Comparison of ENCODE assay signal across 1 cellular context in the genomic region with DNA sequence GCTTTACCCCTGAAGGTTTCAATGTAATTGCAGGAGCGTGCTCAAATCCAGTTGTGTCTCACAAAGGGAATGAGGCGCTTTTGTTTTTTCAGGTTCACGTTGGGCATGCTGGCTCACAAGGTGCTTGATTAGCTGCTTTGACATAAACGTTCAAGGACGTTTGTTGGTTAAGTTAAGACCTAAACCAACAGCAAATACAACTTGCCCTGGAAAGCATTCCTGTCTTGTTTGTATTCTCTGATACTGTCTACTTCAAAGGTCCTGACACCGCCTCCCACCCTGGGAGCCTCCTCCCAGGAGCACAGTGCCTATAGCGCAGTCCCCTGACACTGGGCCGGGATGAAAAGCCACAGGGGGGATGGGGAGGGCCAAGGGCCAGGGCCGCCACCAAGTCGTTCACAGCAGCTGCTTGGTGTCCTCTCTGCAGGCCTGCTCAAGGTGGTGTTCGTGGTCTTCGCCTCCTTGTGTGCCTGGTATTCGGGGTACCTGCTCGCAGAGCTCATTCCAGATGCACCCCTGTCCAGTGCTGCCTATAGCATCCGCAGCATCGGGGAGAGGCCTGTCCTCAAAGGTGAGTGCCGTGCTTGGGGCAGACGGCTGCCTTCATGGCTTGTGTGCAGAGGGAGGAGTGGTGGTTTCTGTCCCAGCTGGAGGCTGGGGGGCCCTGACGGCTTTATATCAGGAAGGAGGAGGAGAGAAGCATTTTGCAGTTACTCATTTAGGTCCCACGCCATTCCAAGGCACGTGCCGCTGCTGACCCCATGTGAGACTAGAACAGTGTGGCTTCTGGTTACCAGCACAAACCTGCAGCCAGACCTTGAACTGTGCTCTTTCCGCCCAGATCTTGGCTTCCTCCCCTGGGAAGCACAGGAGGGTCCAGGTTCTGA.
TF ChIP-seq lines count a peak whose summit lies in the region.

No MANE protein-coding gene starts in this region.

TF ChIP-seq in HepG2, 621 proteins besides CTCF, POLR2A, EP300 and RAD21 (continued from another document and continues in another):
- TF ChIP-seq ZNF607 (CRISPR knock-in tag; IDR thresholded peaks at IDR 0.05; ENCODE audit: borderline replicate concordance), result no peak
- peak; percentile 94 for TF ChIP-seq FOXO1 (CRISPR knock-in tag; IDR thresholded peaks at IDR 0.05)
- TF ChIP-seq, protein P1, sequence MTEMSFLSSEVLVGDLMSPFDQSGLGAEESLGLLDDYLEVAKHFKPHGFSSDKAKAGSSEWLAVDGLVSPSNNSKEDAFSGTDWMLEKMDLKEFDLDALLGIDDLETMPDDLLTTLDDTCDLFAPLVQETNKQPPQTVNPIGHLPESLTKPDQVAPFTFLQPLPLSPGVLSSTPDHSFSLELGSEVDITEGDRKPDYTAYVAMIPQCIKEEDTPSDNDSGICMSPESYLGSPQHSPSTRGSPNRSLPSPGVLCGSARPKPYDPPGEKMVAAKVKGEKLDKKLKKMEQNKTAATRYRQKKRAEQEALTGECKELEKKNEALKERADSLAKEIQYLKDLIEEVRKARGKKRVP (CRISPR knock-in tag; IDR thresholded peaks at IDR 0.05), result no peak; a peak in 1 of 4 replicates
- no peak for TF ChIP-seq ZNF556 (CRISPR knock-in tag; IDR thresholded peaks at IDR 0.05; ENCODE audit: borderline replicate concordance)
- TF ChIP-seq, protein P2, sequence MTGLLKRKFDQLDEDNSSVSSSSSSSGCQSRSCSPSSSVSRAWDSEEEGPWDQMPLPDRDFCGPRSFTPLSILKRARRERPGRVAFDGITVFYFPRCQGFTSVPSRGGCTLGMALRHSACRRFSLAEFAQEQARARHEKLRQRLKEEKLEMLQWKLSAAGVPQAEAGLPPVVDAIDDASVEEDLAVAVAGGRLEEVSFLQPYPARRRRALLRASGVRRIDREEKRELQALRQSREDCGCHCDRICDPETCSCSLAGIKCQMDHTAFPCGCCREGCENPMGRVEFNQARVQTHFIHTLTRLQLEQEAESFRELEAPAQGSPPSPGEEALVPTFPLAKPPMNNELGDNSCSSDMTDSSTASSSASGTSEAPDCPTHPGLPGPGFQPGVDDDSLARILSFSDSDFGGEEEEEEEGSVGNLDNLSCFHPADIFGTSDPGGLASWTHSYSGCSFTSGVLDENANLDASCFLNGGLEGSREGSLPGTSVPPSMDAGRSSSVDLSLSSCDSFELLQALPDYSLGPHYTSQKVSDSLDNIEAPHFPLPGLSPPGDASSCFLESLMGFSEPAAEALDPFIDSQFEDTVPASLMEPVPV (CRISPR knock-in tag; IDR thresholded peaks at IDR 0.05), result no peak
- no peak for TF ChIP-seq HOXA7 (CRISPR knock-in tag; IDR thresholded peaks at IDR 0.05)
- no peak for TF ChIP-seq CHCHD3 (CRISPR knock-in tag; IDR thresholded peaks at IDR 0.05)
- TF ChIP-seq, protein P3, sequence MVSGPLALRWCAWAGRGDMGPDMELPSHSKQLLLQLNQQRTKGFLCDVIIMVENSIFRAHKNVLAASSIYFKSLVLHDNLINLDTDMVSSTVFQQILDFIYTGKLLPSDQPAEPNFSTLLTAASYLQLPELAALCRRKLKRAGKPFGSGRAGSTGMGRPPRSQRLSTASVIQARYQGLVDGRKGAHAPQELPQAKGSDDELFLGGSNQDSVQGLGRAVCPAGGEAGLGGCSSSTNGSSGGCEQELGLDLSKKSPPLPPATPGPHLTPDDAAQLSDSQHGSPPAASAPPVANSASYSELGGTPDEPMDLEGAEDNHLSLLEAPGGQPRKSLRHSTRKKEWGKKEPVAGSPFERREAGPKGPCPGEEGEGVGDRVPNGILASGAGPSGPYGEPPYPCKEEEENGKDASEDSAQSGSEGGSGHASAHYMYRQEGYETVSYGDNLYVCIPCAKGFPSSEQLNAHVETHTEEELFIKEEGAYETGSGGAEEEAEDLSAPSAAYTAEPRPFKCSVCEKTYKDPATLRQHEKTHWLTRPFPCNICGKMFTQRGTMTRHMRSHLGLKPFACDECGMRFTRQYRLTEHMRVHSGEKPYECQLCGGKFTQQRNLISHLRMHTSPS (CRISPR knock-in tag; IDR thresholded peaks at IDR 0.05; ENCODE audit: low read depth), result peak; percentile 47; the same call in 1 of the 2 replicates
- TF ChIP-seq DR1 (CRISPR knock-in tag; IDR thresholded peaks at IDR 0.05), result peak; percentile 55; the same call in 1 of the 2 replicates
- peak; percentile 93; the same call in 1 of the 2 replicates for TF ChIP-seq DPF2 (CRISPR knock-in tag; IDR thresholded peaks at IDR 0.05; ENCODE audit: borderline replicate concordance, low read depth)
- TF ChIP-seq, protein P4, sequence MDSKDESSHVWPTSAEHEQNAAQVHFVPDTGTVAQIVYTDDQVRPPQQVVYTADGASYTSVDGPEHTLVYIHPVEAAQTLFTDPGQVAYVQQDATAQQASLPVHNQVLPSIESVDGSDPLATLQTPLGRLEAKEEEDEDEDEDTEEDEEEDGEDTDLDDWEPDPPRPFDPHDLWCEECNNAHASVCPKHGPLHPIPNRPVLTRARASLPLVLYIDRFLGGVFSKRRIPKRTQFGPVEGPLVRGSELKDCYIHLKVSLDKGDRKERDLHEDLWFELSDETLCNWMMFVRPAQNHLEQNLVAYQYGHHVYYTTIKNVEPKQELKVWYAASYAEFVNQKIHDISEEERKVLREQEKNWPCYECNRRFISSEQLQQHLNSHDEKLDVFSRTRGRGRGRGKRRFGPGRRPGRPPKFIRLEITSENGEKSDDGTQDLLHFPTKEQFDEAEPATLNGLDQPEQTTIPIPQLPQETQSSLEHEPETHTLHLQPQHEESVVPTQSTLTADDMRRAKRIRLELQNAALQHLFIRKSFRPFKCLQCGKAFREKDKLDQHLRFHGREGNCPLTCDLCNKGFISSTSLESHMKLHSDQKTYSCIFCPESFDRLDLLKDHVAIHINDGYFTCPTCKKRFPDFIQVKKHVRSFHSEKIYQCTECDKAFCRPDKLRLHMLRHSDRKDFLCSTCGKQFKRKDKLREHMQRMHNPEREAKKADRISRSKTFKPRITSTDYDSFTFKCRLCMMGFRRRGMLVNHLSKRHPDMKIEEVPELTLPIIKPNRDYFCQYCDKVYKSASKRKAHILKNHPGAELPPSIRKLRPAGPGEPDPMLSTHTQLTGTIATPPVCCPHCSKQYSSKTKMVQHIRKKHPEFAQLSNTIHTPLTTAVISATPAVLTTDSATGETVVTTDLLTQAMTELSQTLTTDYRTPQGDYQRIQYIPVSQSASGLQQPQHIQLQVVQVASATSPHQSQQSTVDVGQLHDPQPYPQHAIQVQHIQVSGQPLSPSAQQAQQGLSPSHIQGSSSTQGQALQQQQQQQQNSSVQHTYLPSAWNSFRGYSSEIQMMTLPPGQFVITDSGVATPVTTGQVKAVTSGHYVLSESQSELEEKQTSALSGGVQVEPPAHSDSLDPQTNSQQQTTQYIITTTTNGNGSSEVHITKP (CRISPR knock-in tag; IDR thresholded peaks at IDR 0.05; ENCODE audit: low read depth), result peak; percentile 48; the same call in 1 of the 2 replicates
- TF ChIP-seq NFKB2 (CRISPR knock-in tag; IDR thresholded peaks at IDR 0.05; ENCODE audit: borderline replicate concordance), result peak; percentile 61; the same call in 1 of the 2 replicates
- TF ChIP-seq, protein P5, sequence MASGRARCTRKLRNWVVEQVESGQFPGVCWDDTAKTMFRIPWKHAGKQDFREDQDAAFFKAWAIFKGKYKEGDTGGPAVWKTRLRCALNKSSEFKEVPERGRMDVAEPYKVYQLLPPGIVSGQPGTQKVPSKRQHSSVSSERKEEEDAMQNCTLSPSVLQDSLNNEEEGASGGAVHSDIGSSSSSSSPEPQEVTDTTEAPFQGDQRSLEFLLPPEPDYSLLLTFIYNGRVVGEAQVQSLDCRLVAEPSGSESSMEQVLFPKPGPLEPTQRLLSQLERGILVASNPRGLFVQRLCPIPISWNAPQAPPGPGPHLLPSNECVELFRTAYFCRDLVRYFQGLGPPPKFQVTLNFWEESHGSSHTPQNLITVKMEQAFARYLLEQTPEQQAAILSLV (CRISPR knock-in tag; IDR thresholded peaks at IDR 0.05; ENCODE audit: borderline replicate concordance), result no peak
- peak; percentile 95 for TF ChIP-seq HMG20B (CRISPR knock-in tag; conservative IDR thresholded peaks at IDR 0.05)
- 0 out of 2 replicates have a peak, but pooled peaks have one; percentile 25 for TF ChIP-seq SRY (CRISPR knock-in tag; IDR thresholded peaks at IDR 0.05)
- TF ChIP-seq, protein P6, sequence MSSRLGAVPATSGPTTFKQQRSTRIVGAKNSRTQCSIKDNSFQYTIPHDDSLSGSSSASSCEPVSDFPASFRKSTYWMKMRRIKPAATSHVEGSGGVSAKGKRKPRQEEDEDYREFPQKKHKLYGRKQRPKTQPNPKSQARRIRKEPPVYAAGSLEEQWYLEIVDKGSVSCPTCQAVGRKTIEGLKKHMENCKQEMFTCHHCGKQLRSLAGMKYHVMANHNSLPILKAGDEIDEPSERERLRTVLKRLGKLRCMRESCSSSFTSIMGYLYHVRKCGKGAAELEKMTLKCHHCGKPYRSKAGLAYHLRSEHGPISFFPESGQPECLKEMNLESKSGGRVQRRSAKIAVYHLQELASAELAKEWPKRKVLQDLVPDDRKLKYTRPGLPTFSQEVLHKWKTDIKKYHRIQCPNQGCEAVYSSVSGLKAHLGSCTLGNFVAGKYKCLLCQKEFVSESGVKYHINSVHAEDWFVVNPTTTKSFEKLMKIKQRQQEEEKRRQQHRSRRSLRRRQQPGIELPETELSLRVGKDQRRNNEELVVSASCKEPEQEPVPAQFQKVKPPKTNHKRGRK (CRISPR knock-in tag; IDR thresholded peaks at IDR 0.05), result no peak
- TF ChIP-seq, protein P7, sequence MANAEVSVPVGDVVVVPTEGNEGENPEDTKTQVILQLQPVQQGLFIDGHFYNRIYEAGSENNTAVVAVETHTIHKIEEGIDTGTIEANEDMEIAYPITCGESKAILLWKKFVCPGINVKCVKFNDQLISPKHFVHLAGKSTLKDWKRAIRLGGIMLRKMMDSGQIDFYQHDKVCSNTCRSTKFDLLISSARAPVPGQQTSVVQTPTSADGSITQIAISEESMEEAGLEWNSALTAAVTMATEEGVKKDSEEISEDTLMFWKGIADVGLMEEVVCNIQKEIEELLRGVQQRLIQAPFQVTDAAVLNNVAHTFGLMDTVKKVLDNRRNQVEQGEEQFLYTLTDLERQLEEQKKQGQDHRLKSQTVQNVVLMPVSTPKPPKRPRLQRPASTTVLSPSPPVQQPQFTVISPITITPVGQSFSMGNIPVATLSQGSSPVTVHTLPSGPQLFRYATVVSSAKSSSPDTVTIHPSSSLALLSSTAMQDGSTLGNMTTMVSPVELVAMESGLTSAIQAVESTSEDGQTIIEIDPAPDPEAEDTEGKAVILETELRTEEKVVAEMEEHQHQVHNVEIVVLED (CRISPR knock-in tag; IDR thresholded peaks at IDR 0.05; ENCODE audit: borderline replicate concordance), result peak; percentile 49; the same call in 1 of the 2 replicates
- TF ChIP-seq HDAC6 (IDR thresholded peaks at IDR 0.05; ENCODE audit: low read depth, low read length), result no peak
- TF ChIP-seq ZNF850 (CRISPR knock-in tag; conservative IDR thresholded peaks at IDR 0.05), result no peak
- TF ChIP-seq HDAC2 (CRISPR knock-in tag; IDR thresholded peaks at IDR 0.05), result peak; percentile 87
- TF ChIP-seq PHB2 (IDR thresholded peaks at IDR 0.05; ENCODE audit: partially characterized antibody), result no peak
- TF ChIP-seq RFX3 (CRISPR knock-in tag; IDR thresholded peaks at IDR 0.05), result no peak
- peak; percentile 34; the same call in 1 of the 2 replicates for TF ChIP-seq ZNF83 (CRISPR knock-in tag; IDR thresholded peaks at IDR 0.05; ENCODE audit: borderline replicate concordance)
- no peak for TF ChIP-seq ZNF432 (CRISPR knock-in tag; IDR thresholded peaks at IDR 0.05; ENCODE audit: borderline replicate concordance)
- no peak; the same call in 1 of the 2 replicates for TF ChIP-seq ZNF460 (CRISPR knock-in tag; IDR thresholded peaks at IDR 0.05; ENCODE audit: borderline replicate concordance)
- no peak for TF ChIP-seq ZKSCAN5 (CRISPR knock-in tag; IDR thresholded peaks at IDR 0.05)
- 0 out of 2 replicates have a peak, but pooled peaks have one; percentile 29 for TF ChIP-seq ZNF552 (CRISPR knock-in tag; IDR thresholded peaks at IDR 0.05; ENCODE audit: borderline replicate concordance)
- peak; percentile 95 for TF ChIP-seq SOX5 (CRISPR knock-in tag; IDR thresholded peaks at IDR 0.05; ENCODE audit: borderline replicate concordance)
- TF ChIP-seq, protein P8, sequence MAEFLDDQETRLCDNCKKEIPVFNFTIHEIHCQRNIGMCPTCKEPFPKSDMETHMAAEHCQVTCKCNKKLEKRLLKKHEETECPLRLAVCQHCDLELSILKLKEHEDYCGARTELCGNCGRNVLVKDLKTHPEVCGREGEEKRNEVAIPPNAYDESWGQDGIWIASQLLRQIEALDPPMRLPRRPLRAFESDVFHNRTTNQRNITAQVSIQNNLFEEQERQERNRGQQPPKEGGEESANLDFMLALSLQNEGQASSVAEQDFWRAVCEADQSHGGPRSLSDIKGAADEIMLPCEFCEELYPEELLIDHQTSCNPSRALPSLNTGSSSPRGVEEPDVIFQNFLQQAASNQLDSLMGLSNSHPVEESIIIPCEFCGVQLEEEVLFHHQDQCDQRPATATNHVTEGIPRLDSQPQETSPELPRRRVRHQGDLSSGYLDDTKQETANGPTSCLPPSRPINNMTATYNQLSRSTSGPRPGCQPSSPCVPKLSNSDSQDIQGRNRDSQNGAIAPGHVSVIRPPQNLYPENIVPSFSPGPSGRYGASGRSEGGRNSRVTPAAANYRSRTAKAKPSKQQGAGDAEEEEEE (CRISPR knock-in tag; IDR thresholded peaks at IDR 0.05; ENCODE audit: borderline replicate concordance), result no peak
- no peak for TF ChIP-seq ZNF224 (CRISPR knock-in tag; IDR thresholded peaks at IDR 0.05)
- TF ChIP-seq SAFB2 (CRISPR knock-in tag; IDR thresholded peaks at IDR 0.05; ENCODE audit: borderline replicate concordance, low read depth), result no peak
- no peak for TF ChIP-seq SNRNP70 (IDR thresholded peaks at IDR 0.05; ENCODE audit: low read depth, low read length)
- no peak for TF ChIP-seq PCBP1 (IDR thresholded peaks at IDR 0.05; ENCODE audit: borderline replicate concordance, low read depth, low read length)
- peak; percentile 42; the same call in 1 of the 2 replicates for TF ChIP-seq NAIF1 (CRISPR knock-in tag; IDR thresholded peaks at IDR 0.05; ENCODE audit: borderline replicate concordance)
- TF ChIP-seq SOX6 (IDR thresholded peaks at IDR 0.05), result no peak
- TF ChIP-seq SOX6 (CRISPR knock-in tag; IDR thresholded peaks at IDR 0.05), result peak; percentile 98
- peak; percentile 75 for TF ChIP-seq SMAD3 (CRISPR knock-in tag; IDR thresholded peaks at IDR 0.05)
- TF ChIP-seq, protein P9, sequence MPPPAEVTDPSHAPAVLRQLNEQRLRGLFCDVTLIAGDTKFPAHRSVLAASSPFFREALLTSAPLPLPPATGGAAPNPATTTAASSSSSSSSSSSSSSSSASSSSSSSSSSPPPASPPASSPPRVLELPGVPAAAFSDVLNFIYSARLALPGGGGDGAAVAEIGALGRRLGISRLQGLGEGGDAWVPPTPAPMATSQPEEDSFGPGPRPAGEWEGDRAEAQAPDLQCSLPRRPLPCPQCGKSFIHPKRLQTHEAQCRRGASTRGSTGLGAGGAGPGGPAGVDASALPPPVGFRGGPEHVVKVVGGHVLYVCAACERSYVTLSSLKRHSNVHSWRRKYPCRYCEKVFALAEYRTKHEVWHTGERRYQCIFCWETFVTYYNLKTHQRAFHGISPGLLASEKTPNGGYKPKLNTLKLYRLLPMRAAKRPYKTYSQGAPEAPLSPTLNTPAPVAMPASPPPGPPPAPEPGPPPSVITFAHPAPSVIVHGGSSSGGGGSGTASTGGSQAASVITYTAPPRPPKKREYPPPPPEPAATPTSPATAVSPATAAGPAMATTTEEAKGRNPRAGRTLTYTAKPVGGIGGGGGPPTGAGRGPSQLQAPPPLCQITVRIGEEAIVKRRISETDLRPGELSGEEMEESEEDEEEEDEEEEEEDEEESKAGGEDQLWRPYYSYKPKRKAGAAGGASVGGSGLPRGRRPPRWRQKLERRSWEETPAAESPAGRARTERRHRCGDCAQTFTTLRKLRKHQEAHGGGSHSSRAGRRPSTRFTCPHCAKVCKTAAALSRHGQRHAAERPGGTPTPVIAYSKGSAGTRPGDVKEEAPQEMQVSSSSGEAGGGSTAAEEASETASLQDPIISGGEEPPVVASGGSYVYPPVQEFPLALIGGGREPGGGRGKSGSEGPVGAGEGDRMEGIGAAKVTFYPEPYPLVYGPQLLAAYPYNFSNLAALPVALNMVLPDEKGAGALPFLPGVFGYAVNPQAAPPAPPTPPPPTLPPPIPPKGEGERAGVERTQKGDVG (CRISPR knock-in tag; IDR thresholded peaks at IDR 0.05; ENCODE audit: borderline replicate concordance), result no peak
- no peak for TF ChIP-seq ZNF382 (CRISPR knock-in tag; IDR thresholded peaks at IDR 0.05; ENCODE audit: borderline replicate concordance)
